ENCODE assay signal across 1 cellular context in genomic region chr15:100349696-100350433, GRCh38.
TF ChIP-seq lines count a peak whose summit lies in the region.

No MANE protein-coding gene starts in this region.

TF ChIP-seq in HepG2, 621 proteins besides CTCF, POLR2A, EP300 and RAD21 (continued from another document and continues in another):
- TF ChIP-seq ZNF609 (CRISPR knock-in tag; IDR thresholded peaks at IDR 0.05; ENCODE audit: borderline replicate concordance) (no peak), PAF1 (CRISPR knock-in tag; IDR thresholded peaks at IDR 0.05) (no peak), HMGA1 (CRISPR knock-in tag; conservative IDR thresholded peaks at IDR 0.05) (no peak), ATAD3A (CRISPR knock-in tag; IDR thresholded peaks at IDR 0.05) (no peak), HINFP (CRISPR knock-in tag; IDR thresholded peaks at IDR 0.05; ENCODE audit: low read depth) (no peak), ZNF510 (CRISPR knock-in tag; IDR thresholded peaks at IDR 0.05; ENCODE audit: low read depth) (no peak), TOE1 (CRISPR knock-in tag; IDR thresholded peaks at IDR 0.05) (no peak), ZNF335 (CRISPR knock-in tag; IDR thresholded peaks at IDR 0.05) (no peak), ZNF589 (CRISPR knock-in tag; conservative IDR thresholded peaks at IDR 0.05) (no peak), MEIS2 (CRISPR knock-in tag; IDR thresholded peaks at IDR 0.05) (no peak), ONECUT2 (CRISPR knock-in tag; IDR thresholded peaks at IDR 0.05) (no peak), SIN3A (IDR thresholded peaks at IDR 0.05; ENCODE audit: borderline replicate concordance, low read depth, low read length) (no peak), ZNF616 (CRISPR knock-in tag; IDR thresholded peaks at IDR 0.05; ENCODE audit: low read depth) (no peak), ZNF274 (CRISPR knock-in tag; IDR thresholded peaks at IDR 0.05) (0 out of 2 replicates have a peak, but pooled peaks have one; percentile 13), NAIF1 (CRISPR knock-in tag; IDR thresholded peaks at IDR 0.05; ENCODE audit: borderline replicate concordance) (no peak), ZNF513 (CRISPR knock-in tag; conservative IDR thresholded peaks at IDR 0.05) (no peak), ISX (CRISPR knock-in tag; conservative IDR thresholded peaks at IDR 0.05) (no peak), TOPORS (CRISPR knock-in tag; IDR thresholded peaks at IDR 0.05) (no peak), IRX3 (CRISPR knock-in tag; IDR thresholded peaks at IDR 0.05; ENCODE audit: borderline replicate concordance, low read depth) (no peak), NR3C1 (CRISPR knock-in tag; IDR thresholded peaks at IDR 0.05) (no peak), POLR2AphosphoS5 (IDR thresholded peaks at IDR 0.05; ENCODE audit: low read depth, low read length) (no peak), RBAK (CRISPR knock-in tag; IDR thresholded peaks at IDR 0.05) (no peak), AGO2 (optimal IDR thresholded peaks at IDR 0.05; ENCODE audit: low read depth, low read length) (no peak), DBP (CRISPR knock-in tag; IDR thresholded peaks at IDR 0.05; ENCODE audit: not compliant biosample characterization) (no peak), ZNF263 (CRISPR knock-in tag; IDR thresholded peaks at IDR 0.05) (no peak), ZMAT3 (CRISPR knock-in tag; conservative IDR thresholded peaks at IDR 0.05) (no peak), HIVEP1 (CRISPR knock-in tag; IDR thresholded peaks at IDR 0.05) (no peak; the same call in 1 of the 2 replicates), ERF (CRISPR knock-in tag; IDR thresholded peaks at IDR 0.05) (no peak), ZNF550 (CRISPR knock-in tag; IDR thresholded peaks at IDR 0.05; ENCODE audit: borderline replicate concordance) (no peak), ZNF569 (CRISPR knock-in tag; IDR thresholded peaks at IDR 0.05; ENCODE audit: borderline replicate concordance) (no peak)
- TF ChIP-seq, protein P1, sequence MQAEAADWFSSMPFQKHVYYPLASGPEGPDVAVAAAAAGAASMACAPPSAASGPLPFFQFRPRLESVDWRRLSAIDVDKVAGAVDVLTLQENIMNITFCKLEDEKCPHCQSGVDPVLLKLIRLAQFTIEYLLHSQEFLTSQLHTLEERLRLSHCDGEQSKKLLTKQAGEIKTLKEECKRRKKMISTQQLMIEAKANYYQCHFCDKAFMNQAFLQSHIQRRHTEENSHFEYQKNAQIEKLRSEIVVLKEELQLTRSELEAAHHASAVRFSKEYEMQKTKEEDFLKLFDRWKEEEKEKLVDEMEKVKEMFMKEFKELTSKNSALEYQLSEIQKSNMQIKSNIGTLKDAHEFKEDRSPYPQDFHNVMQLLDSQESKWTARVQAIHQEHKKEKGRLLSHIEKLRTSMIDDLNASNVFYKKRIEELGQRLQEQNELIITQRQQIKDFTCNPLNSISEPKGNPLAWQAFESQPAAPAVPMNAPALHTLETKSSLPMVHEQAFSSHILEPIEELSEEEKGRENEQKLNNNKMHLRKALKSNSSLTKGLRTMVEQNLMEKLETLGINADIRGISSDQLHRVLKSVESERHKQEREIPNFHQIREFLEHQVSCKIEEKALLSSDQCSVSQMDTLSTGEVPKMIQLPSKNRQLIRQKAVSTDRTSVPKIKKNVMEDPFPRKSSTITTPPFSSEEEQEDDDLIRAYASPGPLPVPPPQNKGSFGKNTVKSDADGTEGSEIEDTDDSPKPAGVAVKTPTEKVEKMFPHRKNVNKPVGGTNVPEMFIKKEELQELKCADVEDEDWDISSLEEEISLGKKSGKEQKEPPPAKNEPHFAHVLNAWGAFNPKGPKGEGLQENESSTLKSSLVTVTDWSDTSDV (CRISPR knock-in tag; IDR thresholded peaks at IDR 0.05) = no peak
- TF ChIP-seq, protein P2, sequence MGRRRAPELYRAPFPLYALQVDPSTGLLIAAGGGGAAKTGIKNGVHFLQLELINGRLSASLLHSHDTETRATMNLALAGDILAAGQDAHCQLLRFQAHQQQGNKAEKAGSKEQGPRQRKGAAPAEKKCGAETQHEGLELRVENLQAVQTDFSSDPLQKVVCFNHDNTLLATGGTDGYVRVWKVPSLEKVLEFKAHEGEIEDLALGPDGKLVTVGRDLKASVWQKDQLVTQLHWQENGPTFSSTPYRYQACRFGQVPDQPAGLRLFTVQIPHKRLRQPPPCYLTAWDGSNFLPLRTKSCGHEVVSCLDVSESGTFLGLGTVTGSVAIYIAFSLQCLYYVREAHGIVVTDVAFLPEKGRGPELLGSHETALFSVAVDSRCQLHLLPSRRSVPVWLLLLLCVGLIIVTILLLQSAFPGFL (CRISPR knock-in tag; IDR thresholded peaks at IDR 0.05) = no peak
- TF ChIP-seq, protein P3, sequence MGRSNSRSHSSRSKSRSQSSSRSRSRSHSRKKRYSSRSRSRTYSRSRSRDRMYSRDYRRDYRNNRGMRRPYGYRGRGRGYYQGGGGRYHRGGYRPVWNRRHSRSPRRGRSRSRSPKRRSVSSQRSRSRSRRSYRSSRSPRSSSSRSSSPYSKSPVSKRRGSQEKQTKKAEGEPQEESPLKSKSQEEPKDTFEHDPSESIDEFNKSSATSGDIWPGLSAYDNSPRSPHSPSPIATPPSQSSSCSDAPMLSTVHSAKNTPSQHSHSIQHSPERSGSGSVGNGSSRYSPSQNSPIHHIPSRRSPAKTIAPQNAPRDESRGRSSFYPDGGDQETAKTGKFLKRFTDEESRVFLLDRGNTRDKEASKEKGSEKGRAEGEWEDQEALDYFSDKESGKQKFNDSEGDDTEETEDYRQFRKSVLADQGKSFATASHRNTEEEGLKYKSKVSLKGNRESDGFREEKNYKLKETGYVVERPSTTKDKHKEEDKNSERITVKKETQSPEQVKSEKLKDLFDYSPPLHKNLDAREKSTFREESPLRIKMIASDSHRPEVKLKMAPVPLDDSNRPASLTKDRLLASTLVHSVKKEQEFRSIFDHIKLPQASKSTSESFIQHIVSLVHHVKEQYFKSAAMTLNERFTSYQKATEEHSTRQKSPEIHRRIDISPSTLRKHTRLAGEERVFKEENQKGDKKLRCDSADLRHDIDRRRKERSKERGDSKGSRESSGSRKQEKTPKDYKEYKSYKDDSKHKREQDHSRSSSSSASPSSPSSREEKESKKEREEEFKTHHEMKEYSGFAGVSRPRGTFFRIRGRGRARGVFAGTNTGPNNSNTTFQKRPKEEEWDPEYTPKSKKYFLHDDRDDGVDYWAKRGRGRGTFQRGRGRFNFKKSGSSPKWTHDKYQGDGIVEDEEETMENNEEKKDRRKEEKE (IDR thresholded peaks at IDR 0.05) = no peak
- TF ChIP-seq, protein P4, sequence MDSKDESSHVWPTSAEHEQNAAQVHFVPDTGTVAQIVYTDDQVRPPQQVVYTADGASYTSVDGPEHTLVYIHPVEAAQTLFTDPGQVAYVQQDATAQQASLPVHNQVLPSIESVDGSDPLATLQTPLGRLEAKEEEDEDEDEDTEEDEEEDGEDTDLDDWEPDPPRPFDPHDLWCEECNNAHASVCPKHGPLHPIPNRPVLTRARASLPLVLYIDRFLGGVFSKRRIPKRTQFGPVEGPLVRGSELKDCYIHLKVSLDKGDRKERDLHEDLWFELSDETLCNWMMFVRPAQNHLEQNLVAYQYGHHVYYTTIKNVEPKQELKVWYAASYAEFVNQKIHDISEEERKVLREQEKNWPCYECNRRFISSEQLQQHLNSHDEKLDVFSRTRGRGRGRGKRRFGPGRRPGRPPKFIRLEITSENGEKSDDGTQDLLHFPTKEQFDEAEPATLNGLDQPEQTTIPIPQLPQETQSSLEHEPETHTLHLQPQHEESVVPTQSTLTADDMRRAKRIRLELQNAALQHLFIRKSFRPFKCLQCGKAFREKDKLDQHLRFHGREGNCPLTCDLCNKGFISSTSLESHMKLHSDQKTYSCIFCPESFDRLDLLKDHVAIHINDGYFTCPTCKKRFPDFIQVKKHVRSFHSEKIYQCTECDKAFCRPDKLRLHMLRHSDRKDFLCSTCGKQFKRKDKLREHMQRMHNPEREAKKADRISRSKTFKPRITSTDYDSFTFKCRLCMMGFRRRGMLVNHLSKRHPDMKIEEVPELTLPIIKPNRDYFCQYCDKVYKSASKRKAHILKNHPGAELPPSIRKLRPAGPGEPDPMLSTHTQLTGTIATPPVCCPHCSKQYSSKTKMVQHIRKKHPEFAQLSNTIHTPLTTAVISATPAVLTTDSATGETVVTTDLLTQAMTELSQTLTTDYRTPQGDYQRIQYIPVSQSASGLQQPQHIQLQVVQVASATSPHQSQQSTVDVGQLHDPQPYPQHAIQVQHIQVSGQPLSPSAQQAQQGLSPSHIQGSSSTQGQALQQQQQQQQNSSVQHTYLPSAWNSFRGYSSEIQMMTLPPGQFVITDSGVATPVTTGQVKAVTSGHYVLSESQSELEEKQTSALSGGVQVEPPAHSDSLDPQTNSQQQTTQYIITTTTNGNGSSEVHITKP (CRISPR knock-in tag; IDR thresholded peaks at IDR 0.05; ENCODE audit: low read depth) = no peak
- TF ChIP-seq, protein P5, sequence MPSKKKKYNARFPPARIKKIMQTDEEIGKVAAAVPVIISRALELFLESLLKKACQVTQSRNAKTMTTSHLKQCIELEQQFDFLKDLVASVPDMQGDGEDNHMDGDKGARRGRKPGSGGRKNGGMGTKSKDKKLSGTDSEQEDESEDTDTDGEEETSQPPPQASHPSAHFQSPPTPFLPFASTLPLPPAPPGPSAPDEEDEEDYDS (CRISPR knock-in tag; IDR thresholded peaks at IDR 0.05) = no peak
